Comparison of ENCODE assay signal across 10 cellular contexts in the genomic region with DNA sequence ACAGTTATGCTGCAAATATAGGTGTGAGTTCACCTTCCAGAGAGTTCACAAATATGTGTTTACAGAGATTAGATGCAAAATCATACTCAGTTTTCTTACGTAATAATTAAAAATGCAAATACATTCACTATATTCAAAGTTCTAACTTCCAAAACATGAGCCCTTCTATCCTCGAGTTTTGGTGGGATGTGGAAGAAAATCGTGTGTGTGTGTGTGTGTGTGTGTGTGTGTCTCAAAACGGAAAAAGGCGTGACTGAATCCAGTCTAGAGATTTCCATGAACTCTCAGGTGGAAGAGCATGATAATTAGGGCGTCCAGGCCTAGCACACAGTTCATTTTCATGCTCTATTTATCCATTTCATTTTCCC. TPM values are rescaled to one million over a fixed set of nuclear protein-coding genes. Genes with fewer than 3 reads are reported as not detected.
DNase-seq lines count a peak whose midpoint lies in the region; ATAC-seq and TF ChIP-seq lines count a peak whose summit lies in the region.
"Had no signal": no experiment of that assay in that cellular context is flagged by ENCODE, and none has a peak within 500 bp of the region (broad histone marks: within the 10 kb centered on the region; RNA-seq: fewer than 3 reads in every experiment).

No MANE protein-coding gene starts in this region.

- peak overlapping the region; percentile 25 for H3K18ac ChIP-seq in mesendoderm (ENCODE audit: low read length)

- peak overlapping the region; percentile 90 for H3K4me2 ChIP-seq in mesendoderm (ENCODE audit: low read length)

- no peaks in the 10 kb centered on the region for H3K36me3 ChIP-seq in CD4-positive, alpha-beta memory T cell (ENCODE audit: insufficient read depth, low read length)
- no peaks in the 10 kb centered on the region for H3K36me3 ChIP-seq in breast epithelium
- no peaks in the 10 kb centered on the region for H3K36me3 ChIP-seq in mesendoderm (ENCODE audit: control insufficient read depth, insufficient read depth, low read length)

- H2BK5ac ChIP-seq in mesendoderm (ENCODE audit: low read length): no peak overlapping the region

- H4K5ac ChIP-seq in mesendoderm (ENCODE audit: low read length): no peak overlapping the region

- peaks cover 8% of the 10 kb centered on the region for H3K27me3 ChIP-seq in CD4-positive, alpha-beta memory T cell (ENCODE audit: insufficient read depth, low read length)
- H3K27me3 ChIP-seq in breast epithelium: no peaks in the 10 kb centered on the region
- no peaks in the 10 kb centered on the region for H3K27me3 ChIP-seq in mesendoderm (ENCODE audit: insufficient read depth, low read length, poor library complexity)

- no peak for ATAC-seq in GM21367 (IDR thresholded peaks at IDR 0.05; ENCODE audit: unreplicated experiment)

- no peak for DNase-seq in CD4-positive, alpha-beta memory T cell
- DNase-seq in KBM-7: peak; percentile 51
- DNase-seq in breast epithelium (ENCODE audit: low spot score in 2 of 2): no peak
- no peak for DNase-seq in mesendoderm
- no peak for DNase-seq in GM13976 (ENCODE audit: low spot score)
- DNase-seq in NCI-H1092 treated with DMSO at 0.1 percent for 48 hours (lab: John Stamatoyannopoulos, UW): no peak
- DNase-seq in NCI-H1694 treated with DMSO at 0.1 percent for 48 hours (lab: John Stamatoyannopoulos, UW): no peak
- DNase-seq: activated T-cell treated with anti-CD3 and anti-CD28 coated beads, Interleukin-2, amount 50 U/mL, for 1 hour; EL had no signal

- WGBS in mesendoderm (ENCODE audit: extremely low coverage, insufficient coverage, low lambda C conversion rate): no CpG with 5 or more reads among the region's 6 CpGs

- H3K56ac ChIP-seq in mesendoderm (ENCODE audit: low read length): peak overlapping the region; percentile 73

- H3K79me2 ChIP-seq in mesendoderm (ENCODE audit: control insufficient read depth, insufficient read depth, low read length): peaks cover 39% of the 10 kb centered on the region

- H3K23ac ChIP-seq in mesendoderm (ENCODE audit: low read length): no peak overlapping the region

- peak overlapping the region in 5 of 8 donors; percentile 2 to 72 (median 39) for H3K4me3 Mint-ChIP-seq in CD4-positive, alpha-beta memory T cell

- no peak overlapping the region for H2BK120ac ChIP-seq in mesendoderm (ENCODE audit: low read depth, low read length)

- H3K27me3 Mint-ChIP-seq in CD4-positive, alpha-beta memory T cell: peaks cover 18 to 23% of the 10 kb centered on the region in 2 donors

- H3K36me3 Mint-ChIP-seq in CD4-positive, alpha-beta memory T cell: no peaks in the 10 kb centered on the region

- H4K8ac ChIP-seq in mesendoderm (ENCODE audit: low read depth, low read length): no peak overlapping the region

- in situ Hi-C loops in KBM-7 (cut with MboI; ENCODE audit: low pct_unique_long_range_greater_than_20kb, low sequenced_read_pairs) (no loop called here), GM13976 (cut with MboI; ENCODE audit: low sequenced_read_pairs, unreplicated experiment) (no loop called here)

- H3K79me1 ChIP-seq in mesendoderm (ENCODE audit: low read length): peaks cover 18% of the 10 kb centered on the region

- peaks cover 0 to 6% (median 1%) of the 10 kb centered on the region in 8 donors for H3K9me3 Mint-ChIP-seq in CD4-positive, alpha-beta memory T cell

- CTCF ChIA-PET in CD4-positive, alpha-beta memory T cell (lab: Charles Lee; ENCODE audit: partially characterized antibody): no interaction called here

- POLR2A ChIA-PET in CD4-positive, alpha-beta memory T cell (lab: Charles Lee; ENCODE audit: partially characterized antibody): no interaction called here

- H3K4me1 Mint-ChIP-seq in CD4-positive, alpha-beta memory T cell: peaks cover 2 to 12% (median 3%) of the 10 kb centered on the region in 4 donors

- no peak overlapping the region for H3K4me3 ChIP-seq in CD4-positive, alpha-beta memory T cell (ENCODE audit: low read length in 2 of 2)
- peak overlapping the region; percentile 55 to 78 (median 77) for H3K4me3 ChIP-seq in breast epithelium
- peak overlapping the region; percentile 60 for H3K4me3 ChIP-seq in mesendoderm (ENCODE audit: low read length)

- no peaks in the 10 kb centered on the region for H3K4me1 ChIP-seq in CD4-positive, alpha-beta memory T cell (ENCODE audit: insufficient read depth, low read length)
- H3K4me1 ChIP-seq in breast epithelium: peaks cover 0 to 4% of the 10 kb centered on the region in 2 donors
- H3K4me1 ChIP-seq in mesendoderm (ENCODE audit: control insufficient read depth, low read depth, low read length): peaks cover 9% of the 10 kb centered on the region

- H3K27ac Mint-ChIP-seq in CD4-positive, alpha-beta memory T cell: no peak overlapping the region

- intact Hi-C loops in CD4-positive, alpha-beta memory T cell (cut with micrococcal nuclease): no loop called here
- intact Hi-C loops in breast epithelium (cut with DNase I; ENCODE audit: low total_unique reads): no loop called here

- peak overlapping the region; percentile 75 for H3K9ac ChIP-seq in mesendoderm (ENCODE audit: low read length)

- no peak overlapping the region for H3K27ac ChIP-seq in CD4-positive, alpha-beta memory T cell (ENCODE audit: low read depth, low read length)
- H3K27ac ChIP-seq in breast epithelium: peak overlapping the region; percentile 28 to 97
- no peak overlapping the region for H3K27ac ChIP-seq in mesendoderm (ENCODE audit: low read depth, low read length)

- no peaks in the 10 kb centered on the region for H3K9me3 ChIP-seq in CD4-positive, alpha-beta memory T cell (ENCODE audit: control insufficient read depth in 1 of 2, low read length in 2 of 2)
- no peaks in the 10 kb centered on the region for H3K9me3 ChIP-seq in breast epithelium

- H2AK5ac ChIP-seq in mesendoderm (ENCODE audit: low read length): no peak overlapping the region

- no peak overlapping the region for H2BK15ac ChIP-seq in mesendoderm (replicated peaks; ENCODE audit: low read depth)

- TF ChIP-seq CTCF in breast epithelium (IDR thresholded peaks at IDR 0.05): no peak
- no peak for TF ChIP-seq CTCF in GM13976 (IDR thresholded peaks at IDR 0.05; ENCODE audit: borderline replicate concordance, control extremely low read depth, extremely low read depth, insufficient read depth, missing control alignments)

- H3K4ac ChIP-seq in mesendoderm (ENCODE audit: low read depth, low read length): no peak overlapping the region

- TF ChIP-seq POLR2A in breast epithelium (IDR thresholded peaks at IDR 0.05): no peak

RNA-seq across cellular contexts. Expression of gene DSG2, which starts 1.2 kb away (rescaled TPM):
- total RNA-seq in CD4-positive, alpha-beta memory T cell: not detected
- polyA plus RNA-seq in CD4-positive, alpha-beta memory T cell: not detected
- 100 to 1,000 TPM in 1 of 3 donors, 10 to 100 TPM in 2; 14.1 to 125 (median 61.3) TPM for total RNA-seq in breast epithelium
- polyA plus RNA-seq in mesendoderm (2013, experiment 1 of 2): 98.2 TPM
- polyA plus RNA-seq in mesendoderm (2013, experiment 2 of 2): 99.5 TPM

RNA-seq across cellular contexts. Expression of gene DSG3, which starts 51.6 kb away (rescaled TPM):
- not detected for total RNA-seq in CD4-positive, alpha-beta memory T cell
- under 1 TPM in 1 of 2 donors, not detected in 1; 0.03 TPM for polyA plus RNA-seq in CD4-positive, alpha-beta memory T cell
- 10 to 100 TPM in 2 of 3 donors, not detected in 1; 21.0 to 40.1 TPM for total RNA-seq in breast epithelium
- 0.13 TPM for polyA plus RNA-seq in mesendoderm (2013, experiment 1 of 2)
- polyA plus RNA-seq in mesendoderm (2013, experiment 2 of 2): 0.11 TPM

Comparison
In these comparisons a context has a peak if more than half of its experiments do, and no peak if none do; other contexts are left out.
1. H3K27ac ChIP-seq: peak in breast epithelium (2 of 2); none in CD4-positive, alpha-beta memory T cell (single experiment) and mesendoderm (single experiment).
2. H3K4me3 ChIP-seq: peak in breast epithelium (3 of 3) and mesendoderm (single experiment); none in CD4-positive, alpha-beta memory T cell (0 of 2).
3. RNA of gene DSG2, which starts 1.2 kb away (total RNA-seq): 14.1 to 125 TPM in breast epithelium; not detected in CD4-positive, alpha-beta memory T cell; every median in the first group is over 10 times any median in the second.